Comparison of ENCODE assay signal across 18 cellular contexts in genomic region chr22:48588881-48589450, GRCh38.
"Had no signal": no experiment of that assay in that cellular context is flagged by ENCODE, and none has a peak within 500 bp of the region (broad histone marks: within the 10 kb centered on the region; RNA-seq: fewer than 3 reads in every experiment).

No MANE protein-coding gene starts in this region.

- H3K36me3 ChIP-seq: esophagus muscularis mucosa, gastrocnemius medialis, ovary had no signal

- H3K27ac Mint-ChIP-seq: dendritic cell treated with granulocyte-macrophage colony-stimulating factor and Interleukin-4, amounts not matched to agents 40 ng/mL and 50 ng/mL, for 4 days; effector memory CD8-positive, alpha-beta T cell; immature natural killer cell; naive thymus-derived CD8-positive, alpha-beta T cell; progenitor cell of endocrine pancreas had no signal

- H3K27me3 Mint-ChIP-seq: dendritic cell treated with granulocyte-macrophage colony-stimulating factor and Interleukin-4, amounts not matched to agents 40 ng/mL and 50 ng/mL, for 4 days; progenitor cell of endocrine pancreas had no signal

- H3K4me1 Mint-ChIP-seq: immature natural killer cell; naive thymus-derived CD8-positive, alpha-beta T cell had no signal

- H3K4me3 ChIP-seq: esophagus muscularis mucosa, gastrocnemius medialis, mucosa of descending colon, ovary, smooth muscle cell had no signal

- H3K27me3 ChIP-seq: ovary had no signal

- H3K27ac ChIP-seq: epithelial cell of prostate, esophagus muscularis mucosa, gastrocnemius medialis, ovary had no signal

- H3K9me3 Mint-ChIP-seq: dendritic cell treated with granulocyte-macrophage colony-stimulating factor and Interleukin-4, amounts not matched to agents 40 ng/mL and 50 ng/mL, for 4 days; effector memory CD8-positive, alpha-beta T cell; immature natural killer cell; naive thymus-derived CD8-positive, alpha-beta T cell; neural crest cell had no signal

- H3K4me1 ChIP-seq: esophagus muscularis mucosa, gastrocnemius medialis had no signal

- DNase-seq: effector memory CD8-positive, alpha-beta T cell; gastrocnemius medialis; immature natural killer cell; left cardiac atrium; mammary epithelial cell; naive thymus-derived CD8-positive, alpha-beta T cell; ovary; stimulated activated CD4-positive, alpha-beta T cell treated with anti-CD3 and anti-CD28 coated beads, Interleukin-2, amount 100 ng/mL, for 48 hours; stimulated activated naive CD4-positive, alpha-beta T cell treated with Interleukin-2 at 50 U/mL for 16 hours; trophoblast cell had no signal

- ATAC-seq: effector memory CD8-positive, alpha-beta T cell; gastrocnemius medialis; left cardiac atrium; mucosa of descending colon; naive thymus-derived CD8-positive, alpha-beta T cell; right cardiac atrium had no signal

- H3K9me3 ChIP-seq: esophagus muscularis mucosa, gastrocnemius medialis, mucosa of descending colon, ovary had no signal

- H3K4me3 Mint-ChIP-seq: dendritic cell treated with granulocyte-macrophage colony-stimulating factor and Interleukin-4, amounts not matched to agents 40 ng/mL and 50 ng/mL, for 4 days; effector memory CD8-positive, alpha-beta T cell; immature natural killer cell; naive thymus-derived CD8-positive, alpha-beta T cell; neural crest cell had no signal

- H3K36me3 Mint-ChIP-seq: immature natural killer cell; naive thymus-derived CD8-positive, alpha-beta T cell had no signal
